ENCODE assay signal across 19 cellular contexts in genomic region chr10:123502983-123503382, GRCh38.
DNase-seq lines count a peak whose midpoint lies in the region; ATAC-seq and TF ChIP-seq lines count a peak whose summit lies in the region.
"Had no signal": no experiment of that assay in that cellular context is flagged by ENCODE, and none has a peak within 500 bp of the region (broad histone marks: within the 10 kb centered on the region; RNA-seq: fewer than 3 reads in every experiment).

No MANE protein-coding gene starts in this region.

- DNase-seq in GM23338 (ENCODE audit: low spot score) (no peak), NCI-H526 (lab: John Stamatoyannopoulos, UW) (peak; percentile 51 to 64), endodermal cell (no peak), NCI-H510A (lab: John Stamatoyannopoulos, UW) (no peak), upper lobe of left lung (no peak), sciatic nerve (ENCODE audit: low spot score) (no peak)
- no peak for DNase-seq in CD8-positive, alpha-beta memory T cell
- DNase-seq: activated CD4-positive, CD25-positive, alpha-beta regulatory T cell; activated CD8-positive, alpha-beta memory T cell treated with anti-CD3 and anti-CD28 coated beads, Interleukin-2, amount 50 U/mL, for 4 hours; activated naive CD4-positive, alpha-beta T cell treated with anti-CD3 and anti-CD28 coated beads, Interleukin-2, amount 50 U/mL, for 16 hours; DMS53; Karpas-422; left cardiac atrium; pancreas; stimulated activated naive B cell treated with anti-CD40 and anti-IgM and Interleukin-4, amounts not matched to agents 10 μg/mL and 1 μg/mL and 100 μg/mL, for 72 hours; T-helper 1 cell had no signal

- CTCF ChIA-PET in CD8-positive, alpha-beta memory T cell (lab: Charles Lee): no interaction called here

- H3K27me3 Mint-ChIP-seq in GM23338 (ENCODE audit: insufficient read depth, low read depth, poor library complexity) (peaks cover under 1% of the 10 kb centered on the region), endodermal cell (ENCODE audit: insufficient read depth) (peaks cover 9% of the 10 kb centered on the region)
- H3K27me3 Mint-ChIP-seq in CD8-positive, alpha-beta memory T cell: peaks cover 3 to 7% of the 10 kb centered on the region in 2 donors

- H3K9me3 Mint-ChIP-seq in GM23338 (no peaks in the 10 kb centered on the region), endodermal cell (peaks cover 8% of the 10 kb centered on the region)
- H3K9me3 Mint-ChIP-seq in CD8-positive, alpha-beta memory T cell: no peaks in the 10 kb centered on the region
- H3K9me3 Mint-ChIP-seq: stimulated activated naive B cell treated with anti-CD40 and anti-IgM and Interleukin-4, amounts not matched to agents 10 μg/mL and 1 μg/mL and 100 μg/mL, for 72 hours had no signal

- no CpG with 5 or more reads among the region's 1 CpG for WGBS in endodermal cell (ENCODE audit: insufficient coverage in 1 of 2, insufficient read length in 1 of 2), 2 experiments
- WGBS in upper lobe of left lung, 2 donors: 54 to 66% methylated on average over 1 of the region's 1 CpG

- H3K36me3 ChIP-seq in DOHH2 (ENCODE audit: control insufficient read depth, low read length) (no peaks in the 10 kb centered on the region), GM23338 (ENCODE audit: insufficient read depth) (no peaks in the 10 kb centered on the region), endodermal cell (ENCODE audit: control insufficient read depth, insufficient read depth, low read length) (no peaks in the 10 kb centered on the region), upper lobe of left lung (no peaks in the 10 kb centered on the region)
- H3K36me3 ChIP-seq in CD8-positive, alpha-beta memory T cell (ENCODE audit: insufficient read depth, low read length): no peaks in the 10 kb centered on the region
- H3K36me3 ChIP-seq: pancreas had no signal

- H3K27ac Mint-ChIP-seq in GM23338 (no peak overlapping the region), endodermal cell (no peak overlapping the region)
- no peak overlapping the region for H3K27ac Mint-ChIP-seq in CD8-positive, alpha-beta memory T cell
- H3K27ac Mint-ChIP-seq: stimulated activated naive B cell treated with anti-CD40 and anti-IgM and Interleukin-4, amounts not matched to agents 10 μg/mL and 1 μg/mL and 100 μg/mL, for 72 hours had no signal

- H3F3A ChIP-seq in DOHH2 (ENCODE audit: control insufficient read depth, insufficient read depth) (no peaks in the 10 kb centered on the region), GM23338 (replicated peaks; ENCODE audit: low read depth) (no peaks in the 10 kb centered on the region)

- intact Hi-C loops in sciatic nerve (cut with DNase I): no loop called here

- H3K4me3 Mint-ChIP-seq in GM23338 (no peak overlapping the region), endodermal cell (no peak overlapping the region)
- no peak overlapping the region for H3K4me3 Mint-ChIP-seq in CD8-positive, alpha-beta memory T cell
- H3K4me3 Mint-ChIP-seq: stimulated activated naive B cell treated with anti-CD40 and anti-IgM and Interleukin-4, amounts not matched to agents 10 μg/mL and 1 μg/mL and 100 μg/mL, for 72 hours had no signal

- POLR2A ChIA-PET in CD8-positive, alpha-beta memory T cell (lab: Charles Lee): no interaction called here

- H2AFZ ChIP-seq in GM23338: no peak overlapping the region

- H3K4me1 ChIP-seq in DOHH2 (ENCODE audit: control insufficient read depth, low read length) (peaks cover 16% of the 10 kb centered on the region), GM23338 (ENCODE audit: insufficient read depth) (peaks cover 14% of the 10 kb centered on the region), endodermal cell (ENCODE audit: control insufficient read depth, insufficient read depth, low read length) (no peaks in the 10 kb centered on the region), upper lobe of left lung (no peaks in the 10 kb centered on the region)
- H3K4me1 ChIP-seq in CD8-positive, alpha-beta memory T cell (ENCODE audit: insufficient read depth, low read length): no peaks in the 10 kb centered on the region
- H3K4me1 ChIP-seq: pancreas had no signal

- no peak overlapping the region for H3K9ac ChIP-seq in endodermal cell (ENCODE audit: extremely low read depth, low read length, poor library complexity, severe bottlenecking)

- H3K4me1 Mint-ChIP-seq in GM23338 (peaks cover 18% of the 10 kb centered on the region), endodermal cell (peaks cover 18% of the 10 kb centered on the region)
- H3K4me1 Mint-ChIP-seq in CD8-positive, alpha-beta memory T cell: no peaks in the 10 kb centered on the region

- TF ChIP-seq EP300 in upper lobe of left lung (IDR thresholded peaks at IDR 0.05): no peak

- TF ChIP-seq CTCF in DOHH2 (IDR thresholded peaks at IDR 0.05; ENCODE audit: low read depth, low read length, poor library complexity, severe bottlenecking) (peak; percentile 18), GM23338 (conservative IDR thresholded peaks at IDR 0.05; ENCODE audit: low read depth in 2 of 2) (peak; percentile 27 to 41), endodermal cell (conservative IDR thresholded peaks at IDR 0.05) (peak; percentile 48), upper lobe of left lung (IDR thresholded peaks at IDR 0.05) (no peak)

- H3K27ac ChIP-seq in DOHH2 (ENCODE audit: low read depth, low read length) (no peak overlapping the region), GM23338 (ENCODE audit: low read depth) (no peak overlapping the region), endodermal cell (ENCODE audit: low read depth, low read length) (no peak overlapping the region), upper lobe of left lung (no peak overlapping the region)
- H3K27ac ChIP-seq in CD8-positive, alpha-beta memory T cell (ENCODE audit: low read depth, low read length): no peak overlapping the region
- H3K27ac ChIP-seq: pancreas had no signal

- H4K20me1 ChIP-seq in DOHH2 (ENCODE audit: control insufficient read depth, insufficient read depth, low read depth, low read length): no peaks in the 10 kb centered on the region
- no peaks in the 10 kb centered on the region for H4K20me1 ChIP-seq in GM23338 (replicated peaks; ENCODE audit: insufficient read depth)

- no peak overlapping the region for H3K4me2 ChIP-seq in DOHH2 (ENCODE audit: low read length)
- H3K4me2 ChIP-seq in GM23338: no peak overlapping the region

- H3K79me2 ChIP-seq in DOHH2 (ENCODE audit: control insufficient read depth, low read length) (no peaks in the 10 kb centered on the region), GM23338 (replicated peaks; ENCODE audit: insufficient read depth) (no peaks in the 10 kb centered on the region)

- TF ChIP-seq POLR2A in upper lobe of left lung (IDR thresholded peaks at IDR 0.05): no peak

- H3K9me3 ChIP-seq in DOHH2 (ENCODE audit: control insufficient read depth, insufficient read depth, low read length): no peaks in the 10 kb centered on the region
- H3K9me3 ChIP-seq in endodermal cell (ENCODE audit: control insufficient read depth, low read length): no peaks in the 10 kb centered on the region
- H3K9me3 ChIP-seq in upper lobe of left lung: no peaks in the 10 kb centered on the region
- H3K9me3 ChIP-seq in CD8-positive, alpha-beta memory T cell (ENCODE audit: low read length): no peaks in the 10 kb centered on the region
- H3K9me3 ChIP-seq: pancreas had no signal

- H3K4me3 ChIP-seq in DOHH2 (ENCODE audit: low read length): no peak overlapping the region
- no peak overlapping the region for H3K4me3 ChIP-seq in GM23338
- H3K4me3 ChIP-seq in endodermal cell (ENCODE audit: low read length): no peak overlapping the region
- H3K4me3 ChIP-seq in upper lobe of left lung: no peak overlapping the region
- no peak overlapping the region for H3K4me3 ChIP-seq in CD8-positive, alpha-beta memory T cell (ENCODE audit: low read length)
- H3K4me3 ChIP-seq: dorsolateral prefrontal cortex, pancreas, skin epidermis had no signal

- no peaks in the 10 kb centered on the region for H3K27me3 ChIP-seq in DOHH2 (ENCODE audit: control insufficient read depth, low read length)
- H3K27me3 ChIP-seq in GM23338 (ENCODE audit: insufficient read depth): no peaks in the 10 kb centered on the region
- no peaks in the 10 kb centered on the region for H3K27me3 ChIP-seq in endodermal cell (ENCODE audit: control insufficient read depth, insufficient read depth, low read length, poor library complexity, severe bottlenecking)
- H3K27me3 ChIP-seq in upper lobe of left lung: no peaks in the 10 kb centered on the region
- H3K27me3 ChIP-seq in CD8-positive, alpha-beta memory T cell (ENCODE audit: insufficient read depth, low read length, poor library complexity, severe bottlenecking): no peaks in the 10 kb centered on the region
- H3K27me3 ChIP-seq: dorsolateral prefrontal cortex, pancreas had no signal

- H3K36me3 Mint-ChIP-seq in GM23338 (ENCODE audit: low read depth) (no peaks in the 10 kb centered on the region), endodermal cell (ENCODE audit: low read depth) (peaks cover 3% of the 10 kb centered on the region)
- no peaks in the 10 kb centered on the region for H3K36me3 Mint-ChIP-seq in CD8-positive, alpha-beta memory T cell
- H3K36me3 Mint-ChIP-seq: stimulated activated naive B cell treated with anti-CD40 and anti-IgM and Interleukin-4, amounts not matched to agents 10 μg/mL and 1 μg/mL and 100 μg/mL, for 72 hours had no signal

- ATAC-seq in GM23338 (no peak), upper lobe of left lung (ENCODE audit: low FRiP score in 2 of 2) (no peak), sciatic nerve (no peak)
- ATAC-seq: left cardiac atrium; pancreas; stimulated activated naive B cell treated with anti-CD40 and anti-IgM and Interleukin-4, amounts not matched to agents 10 μg/mL and 1 μg/mL and 100 μg/mL, for 72 hours had no signal

- H3K9me2 ChIP-seq in DOHH2 (replicated peaks; ENCODE audit: control insufficient read depth, low read length) (no peaks in the 10 kb centered on the region), GM23338 (ENCODE audit: insufficient read depth) (peaks cover 4% of the 10 kb centered on the region; the same call in 1 of the 2 replicates)

TF ChIP-seq in GM23338, 12 proteins besides CTCF, POLR2A, EP300 and RAD21 (continues in another document):
- TF ChIP-seq NANOG (IDR thresholded peaks at IDR 0.05; ENCODE audit: borderline replicate concordance): no peak
- no peak for TF ChIP-seq EZH2 (IDR thresholded peaks at IDR 0.05; ENCODE audit: low read depth, unreplicated experiment)
- no peak for TF ChIP-seq STAT1 (IDR thresholded peaks at IDR 0.05; ENCODE audit: unreplicated experiment)
- no peak for TF ChIP-seq ETS1 (IDR thresholded peaks at IDR 0.05)

Comparison
In these comparisons a context has a peak if more than half of its experiments do, and no peak if none do; other contexts are left out.
1. CTCF ChIP-seq: peak in DOHH2 (single experiment), GM23338 (2 of 2) and endodermal cell (single experiment); none in upper lobe of left lung (0 of 6).
2. DNase-seq: peak in NCI-H526 (2 of 2); none in GM23338 (single experiment), endodermal cell (single experiment), NCI-H510A (single experiment), upper lobe of left lung (0 of 2), CD8-positive, alpha-beta memory T cell (0 of 5) and sciatic nerve (single experiment).